In the genomic region with DNA sequence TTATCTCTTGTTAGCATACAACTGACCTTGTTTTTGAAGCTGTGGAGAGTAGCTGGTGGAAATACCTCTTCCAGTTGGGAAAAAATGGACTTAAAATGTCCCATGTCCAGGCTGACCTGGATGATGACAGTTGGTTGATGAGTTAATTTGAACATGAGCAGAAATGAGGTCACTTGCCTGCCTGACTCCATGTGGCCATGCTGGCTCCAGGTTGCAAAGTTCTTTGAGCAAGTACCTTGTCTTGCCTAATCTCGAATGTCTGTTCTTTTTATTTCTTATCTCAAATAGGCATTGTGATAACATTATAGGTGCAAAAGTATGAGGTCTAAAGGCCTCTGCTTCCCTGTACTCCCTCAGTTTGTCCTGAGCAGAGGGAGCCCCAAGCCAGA, we compare ENCODE assay signal across 1 cellular context.
TF ChIP-seq lines count a peak whose summit lies in the region.

No MANE protein-coding gene starts in this region.

TF ChIP-seq in IMR-90, 13 proteins besides CTCF, POLR2A, EP300 and RAD21:
- TF ChIP-seq, protein P1, sequence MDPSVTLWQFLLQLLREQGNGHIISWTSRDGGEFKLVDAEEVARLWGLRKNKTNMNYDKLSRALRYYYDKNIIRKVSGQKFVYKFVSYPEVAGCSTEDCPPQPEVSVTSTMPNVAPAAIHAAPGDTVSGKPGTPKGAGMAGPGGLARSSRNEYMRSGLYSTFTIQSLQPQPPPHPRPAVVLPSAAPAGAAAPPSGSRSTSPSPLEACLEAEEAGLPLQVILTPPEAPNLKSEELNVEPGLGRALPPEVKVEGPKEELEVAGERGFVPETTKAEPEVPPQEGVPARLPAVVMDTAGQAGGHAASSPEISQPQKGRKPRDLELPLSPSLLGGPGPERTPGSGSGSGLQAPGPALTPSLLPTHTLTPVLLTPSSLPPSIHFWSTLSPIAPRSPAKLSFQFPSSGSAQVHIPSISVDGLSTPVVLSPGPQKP (IDR thresholded peaks at IDR 0.05; ENCODE audit: borderline replicate concordance, low read depth, low read length): no peak
- no peak for TF ChIP-seq MAZ (IDR thresholded peaks at IDR 0.05; ENCODE audit: borderline replicate concordance, low read depth, low read length)
- TF ChIP-seq, protein P2, sequence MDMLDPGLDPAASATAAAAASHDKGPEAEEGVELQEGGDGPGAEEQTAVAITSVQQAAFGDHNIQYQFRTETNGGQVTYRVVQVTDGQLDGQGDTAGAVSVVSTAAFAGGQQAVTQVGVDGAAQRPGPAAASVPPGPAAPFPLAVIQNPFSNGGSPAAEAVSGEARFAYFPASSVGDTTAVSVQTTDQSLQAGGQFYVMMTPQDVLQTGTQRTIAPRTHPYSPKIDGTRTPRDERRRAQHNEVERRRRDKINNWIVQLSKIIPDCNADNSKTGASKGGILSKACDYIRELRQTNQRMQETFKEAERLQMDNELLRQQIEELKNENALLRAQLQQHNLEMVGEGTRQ (IDR thresholded peaks at IDR 0.05; ENCODE audit: low read depth, low read length): no peak
- TF ChIP-seq NFE2L2 (IDR thresholded peaks at IDR 0.05; ENCODE audit: low read depth, low read length): no peak
- TF ChIP-seq FOS (IDR thresholded peaks at IDR 0.05; ENCODE audit: low read depth, low read length): no peak
- TF ChIP-seq RCOR1 (IDR thresholded peaks at IDR 0.05; ENCODE audit: insufficient replicate concordance, low read length): no peak
